ENCODE assay signal across 13 cellular contexts in the genomic region with DNA sequence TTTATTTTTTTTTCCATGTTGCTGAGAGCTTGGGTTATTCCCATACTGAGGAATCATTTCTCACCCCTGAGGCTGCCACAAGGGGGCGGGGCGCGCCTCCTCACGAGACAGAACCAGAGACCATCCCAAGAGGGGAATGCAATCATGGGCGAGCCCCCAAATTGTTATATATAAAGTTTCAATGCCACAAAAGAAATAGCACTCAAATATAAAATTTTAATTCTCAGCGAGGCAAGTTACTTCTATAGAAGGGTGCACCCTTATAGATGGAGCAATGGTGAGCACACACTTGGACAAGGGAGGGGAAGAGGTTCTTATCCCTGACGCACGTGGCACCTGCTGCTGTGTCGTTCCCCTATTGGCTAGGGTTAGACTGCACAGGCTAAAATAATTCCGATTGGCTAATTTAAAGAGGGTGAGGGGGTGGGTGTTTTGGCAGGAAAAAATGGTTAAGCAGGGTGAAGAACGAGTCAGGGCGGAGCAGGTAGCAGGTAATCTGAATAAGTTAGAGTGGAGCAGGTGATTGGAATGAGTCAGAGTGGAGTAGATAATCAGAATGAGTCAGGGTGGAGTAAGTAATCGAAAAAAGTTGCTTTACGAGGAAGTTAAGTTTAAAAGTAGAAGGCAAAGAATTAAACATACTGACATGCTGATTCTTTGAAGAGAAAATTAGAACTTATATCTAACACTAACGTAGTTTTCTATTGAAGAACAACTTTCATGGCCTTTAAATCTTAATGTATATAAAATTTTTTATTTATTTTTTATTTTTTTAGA.
DNase-seq lines count a peak whose midpoint lies in the region; ATAC-seq and TF ChIP-seq lines count a peak whose summit lies in the region.
"Had no signal": no experiment of that assay in that cellular context is flagged by ENCODE, and none has a peak within 500 bp of the region (broad histone marks: within the 10 kb centered on the region; RNA-seq: fewer than 3 reads in every experiment).

No MANE protein-coding gene starts in this region.

- no peak overlapping the region for H2BK5ac ChIP-seq in IMR-90 (ENCODE audit: low read depth, low read length, poor library complexity, severe bottlenecking)

- 93 to 100% methylated on average over 1 to 6 of the region's 15 CpGs for WGBS in IMR-90 (ENCODE audit: extremely low coverage in 2 of 2, insufficient read length in 1 of 2), 2 experiments
- 76% methylated on average over 15 of the region's 15 CpGs for WGBS in liver

- H4K91ac ChIP-seq in IMR-90 (ENCODE audit: insufficient read depth, low read depth, low read length): no peak overlapping the region

- no peak overlapping the region for H3K18ac ChIP-seq in IMR-90 (ENCODE audit: low read depth, low read length)

- TF ChIP-seq CTCF in IMR-90 (conservative IDR thresholded peaks at IDR 0.05; ENCODE audit: low read depth, low read length) (no peak), liver (IDR thresholded peaks at IDR 0.05; ENCODE audit: low read depth, low read length, missing input control) (peak; percentile 28)

- H4K5ac ChIP-seq in IMR-90 (ENCODE audit: low read depth, low read length): no peak overlapping the region

- H3K4me2 ChIP-seq in IMR-90 (ENCODE audit: low read depth, low read length): no peak overlapping the region

- H4K8ac ChIP-seq in IMR-90 (ENCODE audit: low read depth in 2 of 2, low read length in 2 of 2): no peak overlapping the region

- H3K9me3 ChIP-seq in IMR-90 (ENCODE audit: control insufficient read depth, insufficient read depth, low read length) (peaks cover 6% of the 10 kb centered on the region; the same call in 1 of the 2 replicates), liver (ENCODE audit: control insufficient read depth in 4 of 4, low read length in 3 of 4) (peaks cover 0 to 2% (median 0%) of the 10 kb centered on the region in 4 donors)

- DNase-seq in ELR (ENCODE audit: low read depth) (peak; percentile 56), IMR-90 (no peak), UCSD-AML1 (lab: John Stamatoyannopoulos, UW; ENCODE audit: unreplicated experiment) (peak; percentile 24), Right ventricle myocardium inferior (ENCODE audit: missing footprints) (no peak), dedifferentiated amniotic fluid mesenchymal stem cell (ENCODE audit: extremely low spot score) (no peak)
- DNase-seq: activated CD4-positive, alpha-beta T cell treated with anti-CD3 and anti-CD28 coated beads for 1 hour; activated naive CD4-positive, alpha-beta T cell treated with Interleukin-2 at 50 U/mL for 16 hours; GF-D8; NCI-H1930; retina had no signal

- POLR2A ChIA-PET in IMR-90 (lab: Charles Lee; ENCODE audit: unreplicated experiment): no interaction called here

- no peak overlapping the region for H3K56ac ChIP-seq in IMR-90 (ENCODE audit: extremely low read depth, insufficient read depth, low read length)

- BruUV-seq in IMR-90 (replicated peaks; lab: Mats Ljungman, UMichigan): no TSS peak

- in situ Hi-C loops in IMR-90 (cut with MboI; ENCODE audit: low sequenced_read_pairs): no loop called here

- H2AK5ac ChIP-seq in IMR-90 (ENCODE audit: low read depth, low read length): no peak overlapping the region

- H3K23ac ChIP-seq in IMR-90 (ENCODE audit: low read depth, low read length): no peak overlapping the region

- H2AFZ ChIP-seq in IMR-90 (replicated peaks; ENCODE audit: low read length, poor library complexity): no peak overlapping the region

- TF ChIP-seq RAD21 in IMR-90 (IDR thresholded peaks at IDR 0.05; ENCODE audit: low read length): no peak; the same call in 1 of the 2 replicates
- TF ChIP-seq RAD21 in liver (IDR thresholded peaks at IDR 0.05): peak; percentile 51

- no peak overlapping the region for H2BK120ac ChIP-seq in IMR-90 (ENCODE audit: low read depth, low read length)

- ATAC-seq in IMR-90 (ENCODE audit: low read depth) (no peak), Right ventricle myocardium inferior (no peak), HG02759 (IDR thresholded peaks at IDR 0.05; ENCODE audit: unreplicated experiment) (no peak)

- H3K36me3 ChIP-seq in IMR-90 (ENCODE audit: control insufficient read depth, insufficient read depth, low read length): no peaks in the 10 kb centered on the region
- H3K36me3 ChIP-seq in liver (ENCODE audit: control insufficient read depth in 4 of 4, insufficient read depth in 3 of 4, low read depth in 1 of 4, low read length in 3 of 4): no peaks in the 10 kb centered on the region

- H3K14ac ChIP-seq in IMR-90 (replicated peaks; ENCODE audit: low read depth, low read length): no peak overlapping the region

- H3K4ac ChIP-seq in IMR-90 (ENCODE audit: low read depth, low read length): no peak overlapping the region

- TF ChIP-seq POLR2A in IMR-90 (IDR thresholded peaks at IDR 0.05; ENCODE audit: low read depth, low read length): no peak

- no peaks in the 10 kb centered on the region for H4K20me1 ChIP-seq in IMR-90 (ENCODE audit: insufficient read depth, low read length)

- H3K27ac ChIP-seq in IMR-90 (ENCODE audit: insufficient read depth, low read length): no peak overlapping the region
- H3K27ac ChIP-seq in liver (ENCODE audit: low read depth in 1 of 2, low read length in 2 of 2): no peak overlapping the region
- H3K27ac ChIP-seq: HL-60 had no signal

- no peak overlapping the region for H2BK15ac ChIP-seq in IMR-90 (ENCODE audit: low read depth, low read length)

- H3K4me1 ChIP-seq in IMR-90 (ENCODE audit: control insufficient read depth, insufficient read depth, low read length): no peaks in the 10 kb centered on the region
- H3K4me1 ChIP-seq in liver (ENCODE audit: control insufficient read depth in 4 of 4, insufficient read depth in 4 of 4, low read length in 3 of 4): no peaks in the 10 kb centered on the region

- H3K27me3 ChIP-seq in IMR-90 (ENCODE audit: control insufficient read depth, insufficient read depth, low read length): no peaks in the 10 kb centered on the region
- no peaks in the 10 kb centered on the region for H3K27me3 ChIP-seq in liver (ENCODE audit: control insufficient read depth in 4 of 4, insufficient read depth in 4 of 4, low read length in 3 of 4)

- dilution Hi-C loops in IMR-90 (cut with HindIII; ENCODE audit: low sequenced_read_pairs, unreplicated experiment): no loop called here

- CTCF ChIA-PET in IMR-90 (lab: Yijun Ruan, JAX): interaction anchor here (0.6 kb wide), 1 partner anchor 13 kb away, joined by 3 read pairs; no protein-coding TSS in a partner anchor

- no peak overlapping the region for H2BK20ac ChIP-seq in IMR-90 (ENCODE audit: low read depth, low read length)

- intact Hi-C loops in IMR-90 (cut with micrococcal nuclease): no loop called here
- intact Hi-C loops in Right ventricle myocardium inferior (cut with DNase I): no loop called here

- H2AK9ac ChIP-seq in IMR-90 (replicated peaks; ENCODE audit: low read depth, low read length, poor library complexity): no peak overlapping the region

- H3K4me3 ChIP-seq in IMR-90 (ENCODE audit: insufficient read depth, low read depth, low read length): no peak overlapping the region
- H3K4me3 ChIP-seq in liver (ENCODE audit: low read depth in 1 of 3, low read length in 3 of 3): no peak overlapping the region

- no peaks in the 10 kb centered on the region for H3K9me1 ChIP-seq in IMR-90 (ENCODE audit: insufficient read depth, low read length)

- no peaks in the 10 kb centered on the region for H3K79me1 ChIP-seq in IMR-90 (ENCODE audit: low read depth in 1 of 2, low read length in 2 of 2)

- H3K9ac ChIP-seq in IMR-90 (ENCODE audit: low read depth, low read length) (no peak overlapping the region), liver (ENCODE audit: low read depth in 1 of 2, low read length in 2 of 2) (no peak overlapping the region)

TF ChIP-seq in IMR-90, 13 proteins besides CTCF, POLR2A, EP300 and RAD21:
- TF ChIP-seq RCOR1 (IDR thresholded peaks at IDR 0.05; ENCODE audit: insufficient replicate concordance, low read length) (no peak), SMC3 (IDR thresholded peaks at IDR 0.05; ENCODE audit: low read depth, low read length) (0 out of 2 replicates have a peak, but pooled peaks have one; percentile 9)

TF ChIP-seq in liver, 16 proteins besides CTCF, POLR2A, EP300 and RAD21 (continues in another document):
- TF ChIP-seq YY1 (IDR thresholded peaks at IDR 0.05) (no peak), FOXA2 (IDR thresholded peaks at IDR 0.05) (no peak), FOXA1 (IDR thresholded peaks at IDR 0.05) (no peak)
- TF ChIP-seq, protein P1, sequence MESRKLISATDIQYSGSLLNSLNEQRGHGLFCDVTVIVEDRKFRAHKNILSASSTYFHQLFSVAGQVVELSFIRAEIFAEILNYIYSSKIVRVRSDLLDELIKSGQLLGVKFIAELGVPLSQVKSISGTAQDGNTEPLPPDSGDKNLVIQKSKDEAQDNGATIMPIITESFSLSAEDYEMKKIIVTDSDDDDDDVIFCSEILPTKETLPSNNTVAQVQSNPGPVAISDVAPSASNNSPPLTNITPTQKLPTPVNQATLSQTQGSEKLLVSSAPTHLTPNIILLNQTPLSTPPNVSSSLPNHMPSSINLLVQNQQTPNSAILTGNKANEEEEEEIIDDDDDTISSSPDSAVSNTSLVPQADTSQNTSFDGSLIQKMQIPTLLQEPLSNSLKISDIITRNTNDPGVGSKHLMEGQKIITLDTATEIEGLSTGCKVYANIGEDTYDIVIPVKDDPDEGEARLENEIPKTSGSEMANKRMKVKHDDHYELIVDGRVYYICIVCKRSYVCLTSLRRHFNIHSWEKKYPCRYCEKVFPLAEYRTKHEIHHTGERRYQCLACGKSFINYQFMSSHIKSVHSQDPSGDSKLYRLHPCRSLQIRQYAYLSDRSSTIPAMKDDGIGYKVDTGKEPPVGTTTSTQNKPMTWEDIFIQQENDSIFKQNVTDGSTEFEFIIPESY (IDR thresholded peaks at IDR 0.05): no peak
- TF ChIP-seq, protein P2, sequence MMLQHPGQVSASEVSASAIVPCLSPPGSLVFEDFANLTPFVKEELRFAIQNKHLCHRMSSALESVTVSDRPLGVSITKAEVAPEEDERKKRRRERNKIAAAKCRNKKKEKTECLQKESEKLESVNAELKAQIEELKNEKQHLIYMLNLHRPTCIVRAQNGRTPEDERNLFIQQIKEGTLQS (IDR thresholded peaks at IDR 0.05): no peak

Comparison
In these comparisons a context has a peak if more than half of its experiments do, and no peak if none do; other contexts are left out.
1. DNase-seq: peak in ELR (single experiment) and UCSD-AML1 (single experiment); none in IMR-90 (single experiment), Right ventricle myocardium inferior (single experiment) and dedifferentiated amniotic fluid mesenchymal stem cell (single experiment).